Comparison of ENCODE assay signal across 9 cellular contexts in the genomic region with DNA sequence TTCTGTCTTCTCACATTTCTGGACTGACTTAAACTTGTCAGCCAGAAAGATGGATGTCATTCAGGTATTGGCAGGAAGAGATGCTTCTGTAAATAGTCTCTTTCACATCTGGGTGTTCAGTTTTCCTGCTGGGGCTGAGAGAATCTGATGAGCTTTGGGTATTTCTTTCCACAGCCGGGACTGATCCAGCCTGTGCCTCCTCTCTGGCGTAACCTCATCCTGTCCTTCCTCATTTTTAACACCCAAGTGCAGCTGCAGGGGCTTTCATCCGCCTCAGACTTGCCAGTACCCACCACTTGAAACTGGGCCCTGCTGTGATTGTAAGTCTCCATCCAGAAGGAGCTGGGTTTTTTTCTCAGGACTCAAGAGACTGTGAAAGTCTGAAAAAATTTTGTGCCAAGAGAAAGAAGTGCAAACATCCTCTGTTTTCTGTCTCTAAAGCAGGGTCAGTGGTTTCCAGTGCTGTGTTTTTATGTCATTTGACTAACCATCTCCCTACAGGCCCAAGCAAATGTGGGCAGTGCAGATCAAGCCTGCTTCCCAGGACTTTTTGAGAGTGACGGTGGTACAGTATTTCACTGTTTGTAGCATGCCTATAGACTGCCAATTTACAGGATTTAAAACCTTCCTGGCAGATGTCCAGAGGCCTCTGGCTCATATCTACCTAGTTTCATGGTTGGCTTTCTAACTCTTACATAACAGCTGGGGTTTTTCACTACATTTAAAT.
DNase-seq lines count a peak whose midpoint lies in the region; ATAC-seq lines count a peak whose summit lies in the region.
"Had no signal": no experiment of that assay in that cellular context is flagged by ENCODE, and none has a peak within 500 bp of the region (broad histone marks: within the 10 kb centered on the region; RNA-seq: fewer than 3 reads in every experiment).

No MANE protein-coding gene starts in this region.

- DNase-seq in KBM-7: peak; percentile 50
- peak in 6 of 61 donors; percentile 4 to 23 (median 14) for DNase-seq in caudate nucleus (lab: John Stamatoyannopoulos, UW)
- no peak for DNase-seq in naive thymus-derived CD4-positive, alpha-beta T cell

- CTCF ChIA-PET in naive thymus-derived CD4-positive, alpha-beta T cell (lab: Charles Lee): no interaction called here

- H3K36me3 Mint-ChIP-seq in naive thymus-derived CD4-positive, alpha-beta T cell: no peaks in the 10 kb centered on the region
- H3K36me3 Mint-ChIP-seq: activated naive CD8-positive, alpha-beta T cell had no signal

- H3K9me3 ChIP-seq in muscle layer of colon (ENCODE audit: low read length): no peaks in the 10 kb centered on the region
- no peaks in the 10 kb centered on the region for H3K9me3 ChIP-seq in naive thymus-derived CD4-positive, alpha-beta T cell (ENCODE audit: control insufficient read depth in 2 of 3, low read length in 3 of 3)

- in situ Hi-C loops in KBM-7 (cut with MboI; ENCODE audit: low pct_unique_long_range_greater_than_20kb, low sequenced_read_pairs): no loop called here

- no peaks in the 10 kb centered on the region for H3K4me1 Mint-ChIP-seq in naive thymus-derived CD4-positive, alpha-beta T cell

- H3K27me3 Mint-ChIP-seq in naive thymus-derived CD4-positive, alpha-beta T cell: peaks cover 0 to 9% (median 2%) of the 10 kb centered on the region in 5 donors
- H3K27me3 Mint-ChIP-seq: activated naive CD8-positive, alpha-beta T cell had no signal

- intact Hi-C loops in naive thymus-derived CD4-positive, alpha-beta T cell (cut with micrococcal nuclease): no loop called here

- H3K27ac Mint-ChIP-seq in naive thymus-derived CD4-positive, alpha-beta T cell: no peak overlapping the region
- H3K27ac Mint-ChIP-seq: activated naive CD8-positive, alpha-beta T cell had no signal

- peaks cover 0 to 2% (median 0%) of the 10 kb centered on the region in 11 donors for H3K9me3 Mint-ChIP-seq in naive thymus-derived CD4-positive, alpha-beta T cell

- no peak overlapping the region for H3K9ac ChIP-seq in muscle layer of colon (ENCODE audit: low read length)

- POLR2A ChIA-PET in naive thymus-derived CD4-positive, alpha-beta T cell (lab: Charles Lee): no interaction called here

- peak overlapping the region; percentile 50 for H3K27ac ChIP-seq in caudate nucleus (ENCODE audit: low read depth, low read length)
- H3K27ac ChIP-seq in muscle layer of colon (ENCODE audit: low read depth, low read length): peak overlapping the region; percentile 59
- no peak overlapping the region for H3K27ac ChIP-seq in naive thymus-derived CD4-positive, alpha-beta T cell (ENCODE audit: low read depth, low read length)

- no peaks in the 10 kb centered on the region for H3K27me3 ChIP-seq in muscle layer of colon (ENCODE audit: control insufficient read depth in 1 of 2, insufficient read depth in 2 of 2, low read length in 2 of 2)
- H3K27me3 ChIP-seq in naive thymus-derived CD4-positive, alpha-beta T cell (ENCODE audit: control insufficient read depth in 2 of 2, insufficient read depth in 2 of 2, low read length in 2 of 2): peaks cover 0 to under 1% of the 10 kb centered on the region in 2 donors

- H3K36me3 ChIP-seq in muscle layer of colon (ENCODE audit: insufficient read depth, low read length): no peaks in the 10 kb centered on the region
- no peaks in the 10 kb centered on the region for H3K36me3 ChIP-seq in naive thymus-derived CD4-positive, alpha-beta T cell (ENCODE audit: control insufficient read depth in 2 of 3, insufficient read depth in 3 of 3, low read length in 3 of 3)

- peak overlapping the region in 1 of 2 donors; percentile 4 for H3K4me3 ChIP-seq in muscle layer of colon (ENCODE audit: low read depth in 1 of 2, low read length in 2 of 2)
- H3K4me3 ChIP-seq in naive thymus-derived CD4-positive, alpha-beta T cell (ENCODE audit: low read length): no peak overlapping the region

- no peak overlapping the region for H3K4me3 Mint-ChIP-seq in naive thymus-derived CD4-positive, alpha-beta T cell
- H3K4me3 Mint-ChIP-seq: activated naive CD8-positive, alpha-beta T cell had no signal

- peak; percentile 51 for ATAC-seq in GM18867 (IDR thresholded peaks at IDR 0.05; ENCODE audit: unreplicated experiment)
- no peak for ATAC-seq in HG02884 (IDR thresholded peaks at IDR 0.05; ENCODE audit: unreplicated experiment)
- ATAC-seq in naive thymus-derived CD4-positive, alpha-beta T cell: no peak
- no peak for ATAC-seq in HG03442 (IDR thresholded peaks at IDR 0.05; ENCODE audit: unreplicated experiment)
- no peak for ATAC-seq in GM19035 (IDR thresholded peaks at IDR 0.05; ENCODE audit: unreplicated experiment)

- H3K4me1 ChIP-seq in muscle layer of colon (ENCODE audit: insufficient read depth, low read length): peaks cover 30% of the 10 kb centered on the region
- no peaks in the 10 kb centered on the region for H3K4me1 ChIP-seq in naive thymus-derived CD4-positive, alpha-beta T cell (ENCODE audit: control insufficient read depth in 2 of 2, insufficient read depth in 2 of 2, low read length in 2 of 2)
